ENCODE assay signal across 26 cellular contexts in genomic region chr11:70740475-70740825, GRCh38.
"Had no signal": no experiment of that assay in that cellular context is flagged by ENCODE, and none has a peak within 500 bp of the region (broad histone marks: within the 10 kb centered on the region; RNA-seq: fewer than 3 reads in every experiment).

No MANE protein-coding gene starts in this region.

- DNase-seq: activated CD4-positive, alpha-beta T cell treated with anti-CD3 and anti-CD28 coated beads for 4 hours; activated CD4-positive, alpha-beta T cell treated with anti-CD3 and anti-CD28 coated beads, Interleukin-2, amount 50 U/mL, for 4 hours; activated naive CD4-positive, alpha-beta T cell treated with Interleukin-2 at 50 U/mL for 16 hours; activated T-cell treated with anti-CD3 and anti-CD28 coated beads for 4 hours; activated T-cell treated with anti-CD3 and anti-CD28 coated beads, Interleukin-2, amount 50 U/mL, for 72 hours; cerebellar nuclear complex; effector memory CD4-positive, alpha-beta T cell; erythroblast; gastrocnemius medialis; glutamatergic neuron; islet precursor cell; left cardiac atrium; naive thymus-derived CD4-positive, alpha-beta T cell; occipital lobe; small intestine; stimulated activated CD4-positive, alpha-beta T cell treated with anti-CD3 and anti-CD28 coated beads, Interleukin-4, amount 100 ng/mL, for 24 hours; T-helper 1 cell had no signal

- H3K4me2 ChIP-seq: hepatocyte had no signal

- H3K9me3 ChIP-seq: ascending aorta, gastrocnemius medialis, thoracic aorta, vagina had no signal

- H3K36me3 ChIP-seq: ascending aorta, cardiac muscle cell, gastrocnemius medialis, thoracic aorta, vagina had no signal

- H3K4me1 ChIP-seq: ascending aorta, gastrocnemius medialis, vagina had no signal

- H3K27me3 ChIP-seq: ascending aorta, cardiac muscle cell, hepatocyte, vagina had no signal

- ATAC-seq: activated T-cell treated with anti-CD3 and anti-CD28 coated beads, Interleukin-2, amount 50 U/mL, for 72 hours; gastrocnemius medialis; left cardiac atrium; naive thymus-derived CD4-positive, alpha-beta T cell; sciatic nerve; stimulated activated effector memory CD8-positive, alpha-beta T cell treated with anti-CD3 and anti-CD28 coated beads, Interleukin-12 subunit alpha, Interleukin-12 subunit beta, amount 100 ng/mL, for 72 hours had no signal

- H3K4me3 ChIP-seq: ascending aorta, cardiac muscle cell, coronary artery, dorsolateral prefrontal cortex, gastrocnemius medialis, hepatocyte, thoracic aorta, vagina had no signal

- H3K27ac ChIP-seq: ascending aorta, cardiac muscle cell, coronary artery, dorsolateral prefrontal cortex, gastrocnemius medialis, hepatocyte, thoracic aorta, vagina had no signal
